In the genomic region with DNA sequence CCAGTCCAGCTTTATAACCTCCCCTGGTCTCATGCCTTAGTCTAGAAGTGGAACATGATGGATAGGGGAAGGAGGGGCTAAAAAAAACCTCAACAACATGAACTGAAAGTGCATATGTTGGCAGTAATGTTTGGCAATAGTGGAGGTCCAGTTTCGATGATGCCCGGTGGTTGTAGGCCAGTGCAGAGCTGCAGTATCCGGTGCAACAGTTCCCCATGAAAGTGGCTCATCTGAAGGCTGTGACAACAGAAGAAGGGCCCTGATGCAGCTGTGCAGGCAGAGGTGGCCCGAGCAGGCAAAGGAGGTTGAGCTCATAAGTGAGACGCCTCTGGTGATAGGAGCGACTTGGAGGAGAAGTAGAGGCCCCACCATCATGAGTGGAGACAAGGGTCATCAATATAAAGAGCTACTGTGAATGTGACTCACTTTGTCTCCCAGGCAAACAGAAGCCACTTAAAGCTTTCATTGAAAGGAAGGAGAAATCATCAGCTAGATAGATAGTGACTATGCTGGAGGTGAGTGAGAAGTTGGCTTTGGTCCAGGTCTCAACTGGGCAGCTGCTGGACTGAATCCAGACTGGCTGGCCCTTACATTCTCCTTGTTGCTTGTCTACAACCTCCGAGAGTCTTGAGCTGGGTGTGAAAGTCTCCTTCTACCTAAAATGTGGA, we compare ENCODE assay signal across 11 cellular contexts. TPM values are rescaled to one million over a fixed set of nuclear protein-coding genes. Genes with fewer than 3 reads are reported as not detected.
A peak's percentile ranks its signal among the peaks of the same experiment; 100 is the strongest.
DNase-seq lines count a peak whose midpoint lies in the region; ATAC-seq, FAIRE-seq and TF ChIP-seq lines count a peak whose summit lies in the region.
"Had no signal": no experiment of that assay in that cellular context is flagged by ENCODE, and none has a peak within 500 bp of the region (broad histone marks: within the 10 kb centered on the region; RNA-seq: fewer than 3 reads in every experiment).

No MANE protein-coding gene starts in this region.

- no peaks in the 10 kb centered on the region for H4K20me1 ChIP-seq in OCI-LY3 (ENCODE audit: insufficient read depth, low read length)

- no peak overlapping the region for H3K9ac ChIP-seq in OCI-LY3 (ENCODE audit: low read length)

- DNase-seq in A549 (ENCODE audit: low read depth in 1 of 2, low spot score in 1 of 2) (no peak), LHCN-M2 (ENCODE audit: low read depth) (peak; percentile 17), heart right ventricle (peak in 1 of 2 donors; percentile 30), spleen (no peak), GM13977 (ENCODE audit: low spot score) (no peak)
- DNase-seq in activated T-cell treated with anti-CD3 and anti-CD28 coated beads, Interleukin-2, amount 50 U/mL, for 48 hours, result no peak

- no peak for TF ChIP-seq POLR2A in A549 (IDR thresholded peaks at IDR 0.05; ENCODE audit: low read length)
- no peak for TF ChIP-seq POLR2A in spleen (IDR thresholded peaks at IDR 0.05)

- FAIRE-seq in A549 (lab: Jason Lieb, UNC), result no peak

- no peaks in the 10 kb centered on the region for H3K9me3 ChIP-seq in A549
- H3K9me3 ChIP-seq in OCI-LY3 (ENCODE audit: insufficient read depth, low read length), result no peaks in the 10 kb centered on the region
- H3K9me3 ChIP-seq in heart right ventricle, result no peaks in the 10 kb centered on the region
- H3K9me3 ChIP-seq in spleen, result no peaks in the 10 kb centered on the region
- H3K9me3 ChIP-seq: HAP-1, Peyer's patch had no signal

- H3K27ac ChIP-seq in A549 (peak overlapping the region in 1 of 2 experiments; percentile 66; a peak in 2 of 6 replicates), OCI-LY3 (ENCODE audit: low read length) (no peak overlapping the region), heart right ventricle (peak overlapping the region in 1 of 10 donors; percentile 61), spleen (peak overlapping the region in 3 of 8 donors; percentile 59 to 69 (median 64))
- H3K27ac ChIP-seq: Peyer's patch had no signal

- peaks cover 13% of the 10 kb centered on the region; the same call in 2 of the 3 replicates for H3K4me1 ChIP-seq in A549
- peaks cover 34% of the 10 kb centered on the region for H3K4me1 ChIP-seq in OCI-LY3 (ENCODE audit: low read length)
- H3K4me1 ChIP-seq in heart right ventricle, result peaks cover 0 to 49% (median 25%) of the 10 kb centered on the region in 9 donors
- H3K4me1 ChIP-seq in spleen, result peaks cover 0 to 46% (median 14%) of the 10 kb centered on the region in 6 donors
- H3K4me1 ChIP-seq: Peyer's patch had no signal

- no peak overlapping the region for H2AFZ ChIP-seq in OCI-LY3 (ENCODE audit: low read depth, low read length)

- POLR2A ChIA-PET in A549 (lab: Yijun Ruan, JAX), result interaction anchor here (0.6 to 1.6 kb wide), 3 partner anchors 10 to 24 kb away, joined by 3 to 7 read pairs (median 5); a partner anchor contains a TSS

- no peak for TF ChIP-seq RAD21 in A549 (conservative IDR thresholded peaks at IDR 0.05 in 1 of 2, IDR thresholded peaks at IDR 0.05 in 1 of 2)

- in situ Hi-C loops in GM13977 (cut with MboI; ENCODE audit: low pct_unique_long_range_greater_than_20kb, low sequenced_read_pairs, unreplicated experiment), result no loop called here

- ATAC-seq in A549 (no peak), heart right ventricle (peak; percentile 17 to 83 (median 69)), GM18870 (IDR thresholded peaks at IDR 0.05; ENCODE audit: unreplicated experiment) (no peak)

- intact Hi-C loops in heart right ventricle (cut with DNase I) (no loop called here), spleen (cut with DNase I; ENCODE audit: low total_unique reads) (no loop called here)

- TF ChIP-seq CTCF in A549 (IDR thresholded peaks at IDR 0.05) (no peak), OCI-LY3 (IDR thresholded peaks at IDR 0.05; ENCODE audit: low read depth, low read length) (no peak), heart right ventricle (IDR thresholded peaks at IDR 0.05) (no peak), spleen (IDR thresholded peaks at IDR 0.05 in 8 of 11, conservative IDR thresholded peaks at IDR 0.05 in 3 of 11) (no peak), GM13977 (IDR thresholded peaks at IDR 0.05; ENCODE audit: extremely low read depth, insufficient read depth, missing control alignments) (no peak)

- no peak overlapping the region for H3K4me3 ChIP-seq in A549
- no peak overlapping the region for H3K4me3 ChIP-seq in OCI-LY3 (ENCODE audit: low read length)
- H3K4me3 ChIP-seq in heart right ventricle, result no peak overlapping the region
- no peak overlapping the region for H3K4me3 ChIP-seq in spleen
- H3K4me3 ChIP-seq: HAP-1, Peyer's patch had no signal

- TF ChIP-seq EP300 in A549 (IDR thresholded peaks at IDR 0.05), result no peak

- WGBS in A549 (ENCODE audit: missing lambda C conversion rate), result 69% methylated on average over 7 of the region's 7 CpGs
- WGBS in heart right ventricle, 2 donors, result 69 to 70% methylated on average over 7 of the region's 7 CpGs
- WGBS in spleen, 5 donors, result 68 to 82% (median 74%) methylated on average over 7 of the region's 7 CpGs

- H3K36me3 ChIP-seq in OCI-LY3 (replicated peaks; ENCODE audit: low read depth, low read length), result no peaks in the 10 kb centered on the region
- H3K36me3 ChIP-seq in heart right ventricle, result no peaks in the 10 kb centered on the region
- H3K36me3 ChIP-seq in spleen, result no peaks in the 10 kb centered on the region
- H3K36me3 ChIP-seq: HAP-1, Peyer's patch had no signal

- H3K27me3 ChIP-seq in OCI-LY3 (ENCODE audit: low read depth, low read length), result 0 out of 2 replicates have a peak, but pooled peaks cover 3% of the 10 kb centered on the region
- H3K27me3 ChIP-seq in heart right ventricle, result no peaks in the 10 kb centered on the region
- H3K27me3 ChIP-seq in spleen (replicated peaks in 1 of 7), result no peaks in the 10 kb centered on the region
- H3K27me3 ChIP-seq: Peyer's patch had no signal

- H3K4me2 ChIP-seq in A549 (0 out of 3 replicates have a peak overlapping the region, but pooled peaks have one; percentile 2), OCI-LY3 (ENCODE audit: low read length) (peak overlapping the region; percentile 24)

- no peaks in the 10 kb centered on the region for H3K79me2 ChIP-seq in OCI-LY3 (ENCODE audit: low read length)

- CTCF ChIA-PET in A549 (lab: Yijun Ruan, JAX), result interaction anchor here (0.6 to 3.1 kb wide), 9 partner anchors 9 to 653 kb away, joined by 3 to 28 read pairs (median 4); a partner anchor contains a TSS

TF ChIP-seq in A549, 52 proteins besides CTCF, POLR2A, EP300 and RAD21:
- no peak for TF ChIP-seq EHF (CRISPR knock-in tag; IDR thresholded peaks at IDR 0.05)
- TF ChIP-seq CHD4 (IDR thresholded peaks at IDR 0.05; ENCODE audit: borderline replicate concordance), result no peak
- TF ChIP-seq RNF2 (IDR thresholded peaks at IDR 0.05; ENCODE audit: borderline replicate concordance, low read depth), result no peak
- no peak for TF ChIP-seq ZFP36 (IDR thresholded peaks at IDR 0.05; ENCODE audit: borderline replicate concordance, partially characterized antibody)
- TF ChIP-seq, protein P1, sequence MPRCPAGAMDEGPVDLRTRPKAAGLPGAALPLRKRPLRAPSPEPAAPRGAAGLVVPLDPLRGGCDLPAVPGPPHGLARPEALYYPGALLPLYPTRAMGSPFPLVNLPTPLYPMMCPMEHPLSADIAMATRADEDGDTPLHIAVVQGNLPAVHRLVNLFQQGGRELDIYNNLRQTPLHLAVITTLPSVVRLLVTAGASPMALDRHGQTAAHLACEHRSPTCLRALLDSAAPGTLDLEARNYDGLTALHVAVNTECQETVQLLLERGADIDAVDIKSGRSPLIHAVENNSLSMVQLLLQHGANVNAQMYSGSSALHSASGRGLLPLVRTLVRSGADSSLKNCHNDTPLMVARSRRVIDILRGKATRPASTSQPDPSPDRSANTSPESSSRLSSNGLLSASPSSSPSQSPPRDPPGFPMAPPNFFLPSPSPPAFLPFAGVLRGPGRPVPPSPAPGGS (IDR thresholded peaks at IDR 0.05), result no peak
- TF ChIP-seq NFE2L2 (conservative IDR thresholded peaks at IDR 0.05; ENCODE audit: low read length), result no peak
- TF ChIP-seq, protein P2, sequence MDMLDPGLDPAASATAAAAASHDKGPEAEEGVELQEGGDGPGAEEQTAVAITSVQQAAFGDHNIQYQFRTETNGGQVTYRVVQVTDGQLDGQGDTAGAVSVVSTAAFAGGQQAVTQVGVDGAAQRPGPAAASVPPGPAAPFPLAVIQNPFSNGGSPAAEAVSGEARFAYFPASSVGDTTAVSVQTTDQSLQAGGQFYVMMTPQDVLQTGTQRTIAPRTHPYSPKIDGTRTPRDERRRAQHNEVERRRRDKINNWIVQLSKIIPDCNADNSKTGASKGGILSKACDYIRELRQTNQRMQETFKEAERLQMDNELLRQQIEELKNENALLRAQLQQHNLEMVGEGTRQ (IDR thresholded peaks at IDR 0.05), result no peak
- TF ChIP-seq SREBF2 (IDR thresholded peaks at IDR 0.05), result no peak
- no peak for TF ChIP-seq HEYL (CRISPR knock-in tag; IDR thresholded peaks at IDR 0.05)
TF ChIP-seq in A549: peak in this region for 0.

RNA-seq across cellular contexts. Expression of a gene that starts 10.2 kb away (rescaled TPM):
- 129 and 132 TPM in 2 replicates for polyA plus RNA-seq in A549 (2011; rRNA removed)
- polyA plus RNA-seq in A549 (2012; cell fraction: cytosol; rRNA removed), result 39.0 and 55.6 TPM in 2 replicates
- polyA plus RNA-seq in A549 (2012; cell fraction: nucleus; rRNA removed), result 24.0 and 29.6 TPM in 2 replicates
- polyA plus RNA-seq in A549 (2017; fragmentation: RNase III; extraction: RNeasy Plus Mini Kit Qiagen cat#74134 plus additional on column Dnase treatment), result 64.6 to 70.2 TPM (median 65.3 TPM) in 3 replicates
- 20.5 and 23.4 TPM in 2 replicates for polyA minus RNA-seq in A549 (2011; rRNA and poly(A)+ RNA removed)
- 51.4 and 61.9 TPM in 2 replicates for total RNA-seq in LHCN-M2 (2014; rRNA removed)
- polyA plus RNA-seq in LHCN-M2 (2012), result 18.9 TPM
- total RNA-seq in heart right ventricle, result 100 to 1,000 TPM in 1 of 10 donors, 10 to 100 TPM in 9; 56.9 to 113 (median 76.7) TPM
- 10 to 100 TPM; 30.5 to 35.2 TPM for polyA plus RNA-seq in heart right ventricle
- total RNA-seq in spleen, result 100 to 1,000 TPM; 121 to 364 (median 227) TPM
- polyA plus RNA-seq in spleen, result 10 to 100 TPM; 40.8 to 74.8 (median 70.4) TPM

RNA-seq across cellular contexts. Expression of a gene that starts 45.4 kb away (rescaled TPM):
- 0.27 and 0.30 TPM in 2 replicates for polyA plus RNA-seq in A549 (2011; rRNA removed)
- 0.40 and 0.49 TPM in 2 replicates for polyA plus RNA-seq in A549 (2012; cell fraction: cytosol; rRNA removed)
- 0.42 and 0.58 TPM in 2 replicates for polyA plus RNA-seq in A549 (2012; cell fraction: nucleus; rRNA removed)
- 0.10 to 0.28 TPM (median 0.18 TPM) in 3 replicates for polyA plus RNA-seq in A549 (2017; fragmentation: RNase III; extraction: RNeasy Plus Mini Kit Qiagen cat#74134 plus additional on column Dnase treatment)
- polyA minus RNA-seq in A549 (2011; rRNA and poly(A)+ RNA removed), result 0.37 TPM in 1 of 2 replicates, not detected in the other
- total RNA-seq in LHCN-M2 (2014; rRNA removed), result not detected in 2 replicates
- polyA plus RNA-seq in LHCN-M2 (2012), result not detected
- 1 to 10 TPM in 2 of 10 donors, under 1 TPM in 7, not detected in 1; 0.31 to 6.5 (median 0.74) TPM for total RNA-seq in heart right ventricle
- polyA plus RNA-seq in heart right ventricle, result under 1 TPM; 0.39 to 0.66 TPM
- 10 to 100 TPM; 15.8 to 67.1 (median 37.7) TPM for total RNA-seq in spleen
- polyA plus RNA-seq in spleen, result 10 to 100 TPM; 16.0 to 17.8 (median 16.3) TPM
- total RNA-seq: chondrocyte had no signal

Comparison
In these comparisons a context has a peak if more than half of its experiments do, and no peak if none do; other contexts are left out.
1. ATAC-seq: peak in heart right ventricle (8 of 8); none in A549 (0 of 2) and GM18870 (single experiment).